Comparison of ENCODE assay signal across 8 cellular contexts in genomic region chr12:6326316-6326959, GRCh38. TPM values are rescaled to one million over a fixed set of nuclear protein-coding genes. Genes with fewer than 3 reads are reported as not detected.
DNase-seq lines count a peak whose midpoint lies in the region; ATAC-seq, FAIRE-seq and TF ChIP-seq lines count a peak whose summit lies in the region.

No MANE protein-coding gene starts in this region.

- H3K36me3 ChIP-seq in HCT116 (ENCODE audit: control insufficient read depth in 1 of 2, insufficient read depth in 2 of 2, low read length in 2 of 2): peaks cover 22 to 29% of the 10 kb centered on the region in 2 experiments
- peaks cover 18 to 21% of the 10 kb centered on the region in 2 donors for H3K36me3 ChIP-seq in small intestine (ENCODE audit: control insufficient read depth in 2 of 2, insufficient read depth in 2 of 2, low read length in 2 of 2)
- H3K36me3 ChIP-seq in effector memory CD4-positive, alpha-beta T cell (ENCODE audit: control insufficient read depth, insufficient read depth, low read length): peaks cover 31% of the 10 kb centered on the region

- no peak overlapping the region for H2AFZ ChIP-seq in HCT116 (ENCODE audit: low read depth, low read length, poor library complexity, severe bottlenecking)

- DNase-seq in AG20443 (ENCODE audit: low spot score) (peak; percentile 76), HCT116 (ENCODE audit: low read depth, low spot score) (no peak), left cardiac atrium (peak; percentile 65), small intestine (peak; percentile 57), H54 (ENCODE audit: insufficient read length, low spot score) (no peak), dedifferentiated amniotic fluid mesenchymal stem cell (ENCODE audit: extremely low spot score) (no peak)
- no peak for DNase-seq in effector memory CD4-positive, alpha-beta T cell

- 0 out of 2 replicates have a peak, but pooled peaks cover 5% of the 10 kb centered on the region for H3K79me2 ChIP-seq in HCT116 (ENCODE audit: insufficient read depth, low read length)

- BruUV-seq in HCT116 (replicated peaks; lab: Mats Ljungman, UMichigan): no TSS peak

- TF ChIP-seq RAD21 in HCT116 (IDR thresholded peaks at IDR 0.05; ENCODE audit: low read depth): peak; percentile 77

- TF ChIP-seq POLR2A in HCT116 (IDR thresholded peaks at IDR 0.05; ENCODE audit: borderline replicate concordance, extremely low read depth, insufficient read depth, insufficient read length) (no peak), H54 (IDR thresholded peaks at IDR 0.05; ENCODE audit: low read depth, low read length) (no peak)

- intact Hi-C loops in HCT116 (cut with micrococcal nuclease): no loop called here
- intact Hi-C loops in left cardiac atrium (cut with DNase I): loop anchor here in 1 of 2 donors (5.0 kb wide), 1 partner anchor 141 kb away; no protein-coding TSS in a partner anchor

- peak; percentile 31 to 54 (median 42); a peak in 5 of 6 replicates for TF ChIP-seq CTCF in HCT116 (IDR thresholded peaks at IDR 0.05 in 2 of 3, conservative IDR thresholded peaks at IDR 0.05 in 1 of 3; ENCODE audit: borderline replicate concordance in 1 of 3, insufficient read depth in 1 of 3, low read depth in 2 of 3, low read length in 2 of 3)
- TF ChIP-seq CTCF in VCaP (conservative IDR thresholded peaks at IDR 0.05): peak; percentile 54; the same call in 1 of the 2 replicates

- no peak overlapping the region for H3K4me3 ChIP-seq in HCT116 (replicated peaks in 1 of 2; ENCODE audit: low read depth in 1 of 2, low read length in 2 of 2)
- H3K4me3 ChIP-seq in small intestine (ENCODE audit: low read depth in 1 of 2, low read length in 2 of 2): no peak overlapping the region
- no peak overlapping the region for H3K4me3 ChIP-seq in effector memory CD4-positive, alpha-beta T cell (ENCODE audit: insufficient read depth, low read depth, low read length, poor library complexity, severe bottlenecking)

- H3K9me3 ChIP-seq in HCT116 (ENCODE audit: control insufficient read depth in 1 of 2, insufficient read depth in 1 of 2, low read depth in 1 of 2, low read length in 2 of 2): no peaks in the 10 kb centered on the region
- H3K9me3 ChIP-seq in small intestine (ENCODE audit: control insufficient read depth, low read depth): no peaks in the 10 kb centered on the region
- no peaks in the 10 kb centered on the region for H3K9me3 ChIP-seq in effector memory CD4-positive, alpha-beta T cell (ENCODE audit: control insufficient read depth, low read length)

- CTCF ChIA-PET in HCT116 (lab: Charles Lee): interaction anchor here (0.7 to 2.0 kb wide), 14 partner anchors 10 to 259 kb away, joined by 3 to 28 read pairs (median 4); partner anchors contain the start of genes SCNN1A and VAMP1

- no peak overlapping the region for H3K9ac ChIP-seq in HCT116 (ENCODE audit: low read length)

- H4K20me1 ChIP-seq in HCT116 (ENCODE audit: insufficient read depth): no peaks in the 10 kb centered on the region

- H3K9me2 ChIP-seq in HCT116 (ENCODE audit: insufficient read depth): no peaks in the 10 kb centered on the region

- no peak overlapping the region for H3K27ac ChIP-seq in HCT116 (ENCODE audit: low read depth, low read length)
- no peak overlapping the region for H3K27ac ChIP-seq in VCaP
- peak overlapping the region in 1 of 2 donors; percentile 63 for H3K27ac ChIP-seq in small intestine (ENCODE audit: low read depth in 1 of 2, low read length in 1 of 2)
- H3K27ac ChIP-seq in effector memory CD4-positive, alpha-beta T cell (ENCODE audit: insufficient read depth, low read length, poor library complexity, severe bottlenecking): no peak overlapping the region

- peak; percentile 70 for ATAC-seq in HCT116
- ATAC-seq in left cardiac atrium: peak; percentile 32 to 61

- no peak overlapping the region for H3K4me2 ChIP-seq in HCT116 (ENCODE audit: low read length)

- FAIRE-seq in small intestine (lab: Jason Lieb, UNC) (no peak), H54 (lab: Jason Lieb, UNC) (no peak)

- H3K4me1 ChIP-seq in HCT116 (ENCODE audit: control insufficient read depth in 1 of 2, insufficient read depth in 2 of 2, low read length in 2 of 2): peaks cover 12 to 37% of the 10 kb centered on the region in 2 experiments
- H3K4me1 ChIP-seq in small intestine (ENCODE audit: control insufficient read depth in 2 of 2, insufficient read depth in 1 of 2, low read depth in 1 of 2, low read length in 1 of 2): peaks cover 0 to 7% of the 10 kb centered on the region in 2 donors
- peaks cover 22% of the 10 kb centered on the region for H3K4me1 ChIP-seq in effector memory CD4-positive, alpha-beta T cell (ENCODE audit: control insufficient read depth, insufficient read depth, low read length, poor library complexity, severe bottlenecking)

- POLR2A ChIA-PET in HCT116 (lab: Charles Lee): interaction anchor here (0.6 to 2.4 kb wide), 9 partner anchors 10 to 208 kb away, joined by 3 to 24 read pairs (median 4); partner anchors contain the start of genes GAPDH and VAMP1

- RAD21 ChIA-PET in HCT116 (lab: Charles Lee; ENCODE audit: low non-redundant PET in 1 of 2, low total read pairs in 2 of 2, uncharacterized antibody in 2 of 2, unreplicated experiment in 2 of 2): interaction anchor here (0.9 to 1.2 kb wide), 3 partner anchors 29 to 139 kb away, joined by 3 to 4 read pairs (median 3); partner anchors contain the start of gene SCNN1A (in 1 of the 2)

- WGBS in small intestine, 3 donors: 55 to 69% (median 68%) methylated on average over 16 of the region's 16 CpGs

- H3K27me3 ChIP-seq in HCT116 (ENCODE audit: insufficient read depth, low read length): no peaks in the 10 kb centered on the region
- H3K27me3 ChIP-seq in small intestine (ENCODE audit: control insufficient read depth in 2 of 2, insufficient read depth in 2 of 2, low read length in 2 of 2): no peaks in the 10 kb centered on the region
- no peaks in the 10 kb centered on the region for H3K27me3 ChIP-seq in effector memory CD4-positive, alpha-beta T cell (replicated peaks; ENCODE audit: control insufficient read depth, insufficient read depth, low read length, poor library complexity, severe bottlenecking)

TF ChIP-seq in HCT116, 20 proteins besides CTCF, POLR2A, EP300 and RAD21:
- TF ChIP-seq YY1 (IDR thresholded peaks at IDR 0.05; ENCODE audit: extremely low read depth, insufficient replicate concordance, low read depth, low read length) (no peak), FOSL1 (IDR thresholded peaks at IDR 0.05; ENCODE audit: low read depth) (no peak), EZH2 (IDR thresholded peaks at IDR 0.05) (no peak), POLR2AphosphoS5 (IDR thresholded peaks at IDR 0.05; ENCODE audit: low read depth, low read length) (peak; percentile 7; the same call in 1 of the 2 replicates)
TF ChIP-seq in HCT116: peak in this region for 1.

RNA-seq across cellular contexts. Expression of gene TNFRSF1A, which starts 15.4 kb away (rescaled TPM):
- total RNA-seq in HCT116 (2021; ENCODE audit: unreplicated experiment) (129 TPM), left cardiac atrium (100 to 1,000 TPM in 1 of 2 donors, 10 to 100 TPM in 1; 89.6 to 117 TPM)
- 91.0 and 116 TPM in 2 replicates for polyA plus RNA-seq in HCT116 (2012)
- 100 to 1,000 TPM in 1 of 3 donors, 10 to 100 TPM in 2; 77.2 to 102 (median 92.9) TPM for polyA plus RNA-seq in small intestine

RNA-seq across cellular contexts. Expression of gene PLEKHG6, which starts 16.0 kb away (rescaled TPM):
- total RNA-seq in HCT116 (2021; ENCODE audit: unreplicated experiment): 27.4 TPM
- 16.5 and 19.9 TPM in 2 replicates for polyA plus RNA-seq in HCT116 (2012)
- total RNA-seq in left cardiac atrium: 1 to 10 TPM; 5.0 to 6.8 TPM
- 100 to 1,000 TPM in 2 of 3 donors, 10 to 100 TPM in 1; 48.0 to 167 (median 105) TPM for polyA plus RNA-seq in small intestine

RNA-seq across cellular contexts. Expression of gene SCNN1A, which starts 48.9 kb away (rescaled TPM):
- 118 TPM for total RNA-seq in HCT116 (2021; ENCODE audit: unreplicated experiment)
- 150 and 159 TPM in 2 replicates for polyA plus RNA-seq in HCT116 (2012)
- total RNA-seq in left cardiac atrium: 1 to 10 TPM in 1 of 2 donors, under 1 TPM in 1; 0.85 to 3.5 TPM
- polyA plus RNA-seq in small intestine: 10 to 100 TPM; 12.3 to 18.9 (median 14.4) TPM

RNA-seq across cellular contexts. Expression of gene LTBR, which starts 57.5 kb away (rescaled TPM):
- total RNA-seq in HCT116 (2021; ENCODE audit: unreplicated experiment): 128 TPM
- 91.2 and 100 TPM in 2 replicates for polyA plus RNA-seq in HCT116 (2012)
- total RNA-seq in left cardiac atrium: 10 to 100 TPM; 40.4 to 66.6 TPM
- polyA plus RNA-seq in small intestine: 10 to 100 TPM; 56.5 to 80.9 (median 65.5) TPM

Comparison
In these comparisons a context has a peak if more than half of its experiments do, and no peak if none do; other contexts are left out.
1. DNase-seq: peak in AG20443 (single experiment), left cardiac atrium (single experiment) and small intestine (single experiment); none in HCT116 (single experiment), H54 (single experiment), dedifferentiated amniotic fluid mesenchymal stem cell (single experiment) and effector memory CD4-positive, alpha-beta T cell (0 of 3).
2. RNA of gene SCNN1A, which starts 48.9 kb away (total RNA-seq): 118 TPM in HCT116 (single experiment); 0.85 to 3.5 TPM in left cardiac atrium; every median in the first group is over 10 times any median in the second.